Comparison of ENCODE assay signal across 16 cellular contexts in genomic region chr2:12950957-12951656, GRCh38.
DNase-seq lines count a peak whose midpoint lies in the region; ATAC-seq and TF ChIP-seq lines count a peak whose summit lies in the region.
"Had no signal": no experiment of that assay in that cellular context is flagged by ENCODE, and none has a peak within 500 bp of the region (broad histone marks: within the 10 kb centered on the region; RNA-seq: fewer than 3 reads in every experiment).

No MANE protein-coding gene starts in this region.

- no peaks in the 10 kb centered on the region for H3K27me3 Mint-ChIP-seq in nephron (ENCODE audit: low read depth)
- peaks cover 33% of the 10 kb centered on the region for H3K27me3 Mint-ChIP-seq in activated T-helper 1 cell treated with anti-CD3 and anti-CD28 coated beads, Interleukin-12 subunit alpha, Interleukin-12 subunit beta, Interleukin-2, Interleukin-4 antibody, amounts not matched to agents 30 ng/mL and 10 ng/mL and 1 ng/mL, durations not matched to agents 14 hours and 24 hours and 36 hours (ENCODE audit: insufficient read depth)

- peaks cover 41% of the 10 kb centered on the region for H3K4me1 ChIP-seq in DND-41 (ENCODE audit: insufficient read depth, low read length)
- H3K4me1 ChIP-seq in PC-9 (replicated peaks; ENCODE audit: insufficient read depth): peaks cover 12% of the 10 kb centered on the region
- H3K4me1 ChIP-seq in SJCRH30: peaks cover 20% of the 10 kb centered on the region; the same call in 1 of the 2 replicates
- H3K4me1 ChIP-seq: tibial nerve had no signal

- DNase-seq in DND-41 (peak; percentile 42), PC-9 (peak in 1 of 2 experiments; percentile 69), epidermal melanocyte (ENCODE audit: insufficient read length, low spot score) (peak; percentile 33), SJCRH30 (no peak), NCI-H187 (lab: John Stamatoyannopoulos, UW) (no peak)
- DNase-seq in activated T-helper 1 cell treated with anti-CD3 and anti-CD28 coated beads, Interleukin-12 subunit alpha, Interleukin-12 subunit beta, Interleukin-2, Interleukin-4 antibody, amounts not matched to agents 30 ng/mL and 10 ng/mL and 1 ng/mL, durations not matched to agents 14 hours and 24 hours and 36 hours (ENCODE audit: low spot score): no peak
- DNase-seq: activated gamma-delta T cell, BE2C, DMS79 treated with DMSO at 0.1 percent for 48 hours, H9, NCI-H2029 treated with DMSO at 0.1 percent for 48 hours, NCI-H526 treated with DMSO at 0.1 percent for 48 hours, ovary had no signal

- H3K27ac ChIP-seq in DND-41 (ENCODE audit: low read length): no peak overlapping the region
- peak overlapping the region; percentile 43; the same call in 1 of the 2 replicates for H3K27ac ChIP-seq in PC-9
- H3K27ac ChIP-seq in SJCRH30: no peak overlapping the region; the same call in 1 of the 2 replicates
- H3K27ac ChIP-seq: ovary, tibial nerve had no signal

- no peaks in the 10 kb centered on the region; the same call in 1 of the 2 replicates for H3K9me2 ChIP-seq in PC-9 (ENCODE audit: insufficient read depth)

- peak overlapping the region; percentile 19 to 78 (median 59) for H3K27ac Mint-ChIP-seq in nephron
- H3K27ac Mint-ChIP-seq in activated T-helper 1 cell treated with anti-CD3 and anti-CD28 coated beads, Interleukin-12 subunit alpha, Interleukin-12 subunit beta, Interleukin-2, Interleukin-4 antibody, amounts not matched to agents 30 ng/mL and 10 ng/mL and 1 ng/mL, durations not matched to agents 14 hours and 24 hours and 36 hours: no peak overlapping the region
- H3K27ac Mint-ChIP-seq: H9 had no signal

- no TSS peak for BruUV-seq in PC-9 (replicated peaks; lab: Mats Ljungman, UMichigan)

- CTCF ChIA-PET in PC-9 (lab: Charles Lee): no interaction called here

- no peak overlapping the region for H3K9ac ChIP-seq in DND-41 (ENCODE audit: low read depth, low read length)

- intact Hi-C loops in PC-9 (cut with micrococcal nuclease; ENCODE audit: unreplicated experiment): no loop called here
- intact Hi-C loops in activated T-helper 1 cell treated with anti-CD3 and anti-CD28 coated beads, Interleukin-12 subunit alpha, Interleukin-12 subunit beta, Interleukin-2, Interleukin-4 antibody, amounts not matched to agents 30 ng/mL and 10 ng/mL and 1 ng/mL, durations not matched to agents 14 hours and 24 hours and 36 hours (cut with micrococcal nuclease): no loop called here

- no peak overlapping the region for H3K4me3 Mint-ChIP-seq in nephron
- H3K4me3 Mint-ChIP-seq in activated T-helper 1 cell treated with anti-CD3 and anti-CD28 coated beads, Interleukin-12 subunit alpha, Interleukin-12 subunit beta, Interleukin-2, Interleukin-4 antibody, amounts not matched to agents 30 ng/mL and 10 ng/mL and 1 ng/mL, durations not matched to agents 14 hours and 24 hours and 36 hours: no peak overlapping the region
- H3K4me3 Mint-ChIP-seq: H9 had no signal

- H3K36me3 ChIP-seq in DND-41 (ENCODE audit: insufficient read depth, low read length): no peaks in the 10 kb centered on the region
- no peaks in the 10 kb centered on the region for H3K36me3 ChIP-seq in PC-9 (ENCODE audit: low read depth)
- H3K36me3 ChIP-seq in SJCRH30: no peaks in the 10 kb centered on the region
- H3K36me3 ChIP-seq: BE2C, ovary, tibial nerve had no signal

- no peaks in the 10 kb centered on the region for H3K9me3 Mint-ChIP-seq in nephron
- H3K9me3 Mint-ChIP-seq in activated T-helper 1 cell treated with anti-CD3 and anti-CD28 coated beads, Interleukin-12 subunit alpha, Interleukin-12 subunit beta, Interleukin-2, Interleukin-4 antibody, amounts not matched to agents 30 ng/mL and 10 ng/mL and 1 ng/mL, durations not matched to agents 14 hours and 24 hours and 36 hours: no peaks in the 10 kb centered on the region
- H3K9me3 Mint-ChIP-seq: H9 had no signal

- H3K9me3 ChIP-seq in DND-41 (ENCODE audit: insufficient read depth, low read length, severe bottlenecking) (no peaks in the 10 kb centered on the region), PC-9 (ENCODE audit: insufficient read depth, low read depth) (no peaks in the 10 kb centered on the region), SJCRH30 (replicated peaks) (no peaks in the 10 kb centered on the region; the same call in 1 of the 2 replicates)
- H3K9me3 ChIP-seq: BE2C, ovary, tibial nerve had no signal

- peaks cover 22% of the 10 kb centered on the region for H3K4me1 Mint-ChIP-seq in nephron
- H3K4me1 Mint-ChIP-seq in activated T-helper 1 cell treated with anti-CD3 and anti-CD28 coated beads, Interleukin-12 subunit alpha, Interleukin-12 subunit beta, Interleukin-2, Interleukin-4 antibody, amounts not matched to agents 30 ng/mL and 10 ng/mL and 1 ng/mL, durations not matched to agents 14 hours and 24 hours and 36 hours (ENCODE audit: low read depth): peaks cover 6% of the 10 kb centered on the region

- TF ChIP-seq CTCF in DND-41 (IDR thresholded peaks at IDR 0.05; ENCODE audit: borderline replicate concordance, extremely low read depth, low read length, poor library complexity, severe bottlenecking) (no peak), PC-9 (conservative IDR thresholded peaks at IDR 0.05) (no peak), nephron (IDR thresholded peaks at IDR 0.05; ENCODE audit: unreplicated experiment in 3 of 3) (no peak)

- no peak overlapping the region for H3K4me2 ChIP-seq in DND-41 (ENCODE audit: insufficient read depth, low read length)
- peak overlapping the region; percentile 30; the same call in 1 of the 2 replicates for H3K4me2 ChIP-seq in PC-9

- H3K36me3 Mint-ChIP-seq in nephron (ENCODE audit: low read depth): no peaks in the 10 kb centered on the region
- H3K36me3 Mint-ChIP-seq in activated T-helper 1 cell treated with anti-CD3 and anti-CD28 coated beads, Interleukin-12 subunit alpha, Interleukin-12 subunit beta, Interleukin-2, Interleukin-4 antibody, amounts not matched to agents 30 ng/mL and 10 ng/mL and 1 ng/mL, durations not matched to agents 14 hours and 24 hours and 36 hours (ENCODE audit: low read depth): peaks cover 1% of the 10 kb centered on the region

- H3K79me2 ChIP-seq in DND-41 (ENCODE audit: insufficient read depth, low read length): no peaks in the 10 kb centered on the region
- no peaks in the 10 kb centered on the region for H3K79me2 ChIP-seq in PC-9 (ENCODE audit: low read depth)

- peaks cover 4% of the 10 kb centered on the region for H3F3A ChIP-seq in PC-9 (ENCODE audit: insufficient read depth, low read depth)

- ATAC-seq in DND-41 (ENCODE audit: insufficient read depth, low read depth): peak; percentile 32; the same call in 1 of the 3 replicates
- no peak for ATAC-seq in HG02610 (IDR thresholded peaks at IDR 0.05; ENCODE audit: unreplicated experiment)

- H3K27me3 ChIP-seq in DND-41 (ENCODE audit: insufficient read depth, low read length, poor library complexity) (no peaks in the 10 kb centered on the region), PC-9 (ENCODE audit: insufficient read depth, low read depth) (no peaks in the 10 kb centered on the region), SJCRH30 (no peaks in the 10 kb centered on the region)
- H3K27me3 ChIP-seq: BE2C, ovary, tibial nerve had no signal

- no peak overlapping the region for H3K4me3 ChIP-seq in DND-41 (ENCODE audit: low read depth in 1 of 2, low read length in 2 of 2)
- H3K4me3 ChIP-seq in PC-9: no peak overlapping the region
- no peak overlapping the region for H3K4me3 ChIP-seq in SJCRH30
- H3K4me3 ChIP-seq: ovary, tibial nerve had no signal

- POLR2A ChIA-PET in PC-9 (lab: Charles Lee; ENCODE audit: unreplicated experiment): no interaction called here

- H4K20me1 ChIP-seq in DND-41 (ENCODE audit: insufficient read depth, low read length): no peaks in the 10 kb centered on the region
- H4K20me1 ChIP-seq in PC-9 (ENCODE audit: insufficient read depth): no peaks in the 10 kb centered on the region

- H2AFZ ChIP-seq in DND-41 (ENCODE audit: low read depth, low read length) (no peak overlapping the region), PC-9 (peak overlapping the region; percentile 25; the same call in 1 of the 2 replicates)

Comparison
In these comparisons a context has a peak if more than half of its experiments do, and no peak if none do; other contexts are left out.
1. DNase-seq: peak in DND-41 (single experiment) and epidermal melanocyte (single experiment); none in activated T-helper 1 cell treated with anti-CD3 and anti-CD28 coated beads, Interleukin-12 subunit alpha, Interleukin-12 subunit beta, Interleukin-2, Interleukin-4 antibody, amounts not matched to agents 30 ng/mL and 10 ng/mL and 1 ng/mL, durations not matched to agents 14 hours and 24 hours and 36 hours (single experiment), SJCRH30 (0 of 2) and NCI-H187 (0 of 2).